ENCODE assay signal across 9 cellular contexts in the genomic region with DNA sequence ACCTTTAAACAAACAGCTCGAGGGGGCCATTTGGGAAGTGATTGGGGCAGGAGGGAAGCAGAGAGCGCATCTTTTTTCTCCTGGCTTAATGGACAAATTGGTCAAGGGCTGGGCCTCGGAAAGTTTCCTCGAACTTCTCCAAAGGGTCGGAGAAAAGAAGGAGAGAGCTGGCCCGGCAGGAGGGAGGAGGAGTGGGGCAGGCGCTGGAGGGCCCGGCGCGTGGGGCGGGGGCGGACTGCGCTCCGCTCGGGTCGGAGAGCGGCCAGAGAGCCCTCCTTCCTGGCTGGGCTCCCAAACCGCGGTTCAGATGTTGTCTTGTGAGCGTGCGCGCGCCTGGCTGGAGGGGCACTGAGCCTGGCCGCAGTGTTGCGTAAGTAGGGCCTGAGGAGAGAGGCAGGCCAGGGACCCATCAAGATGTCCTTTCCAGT. TPM values are rescaled to one million over a fixed set of nuclear protein-coding genes. Genes with fewer than 3 reads are reported as not detected.
DNase-seq lines count a peak whose midpoint lies in the region; ATAC-seq and TF ChIP-seq lines count a peak whose summit lies in the region.
"Had no signal": no experiment of that assay in that cellular context is flagged by ENCODE, and none has a peak within 500 bp of the region (broad histone marks: within the 10 kb centered on the region; RNA-seq: fewer than 3 reads in every experiment).

No MANE protein-coding gene starts in this region.

- H3K79me2 ChIP-seq in PC-3 (ENCODE audit: low read length), result no peaks in the 10 kb centered on the region

- intact Hi-C loops in PC-3 (cut with micrococcal nuclease), result no loop called here
- intact Hi-C loops in Caco-2 (cut with micrococcal nuclease; ENCODE audit: unreplicated experiment), result no loop called here

- H3K27ac Mint-ChIP-seq in Caco-2 (ENCODE audit: unreplicated experiment), result no peak overlapping the region

- POLR2A ChIA-PET in PC-3 (lab: Charles Lee; ENCODE audit: unreplicated experiment) (no interaction called here), Caco-2 (lab: Charles Lee) (no interaction called here)

- no peak overlapping the region; the same call in 1 of the 2 replicates for H3K4me2 ChIP-seq in PC-3 (ENCODE audit: low read length)

- TF ChIP-seq CTCF in PC-3 (conservative IDR thresholded peaks at IDR 0.05; ENCODE audit: low read depth, low read length) (no peak), Caco-2 (IDR thresholded peaks at IDR 0.05; ENCODE audit: insufficient read depth in 1 of 2, low read depth in 1 of 2, low read length in 1 of 2, severe bottlenecking in 1 of 2, unreplicated experiment in 1 of 2) (no peak)

- no peaks in the 10 kb centered on the region for H3F3A ChIP-seq in PC-3 (ENCODE audit: low read length, unreplicated experiment)

- no peak overlapping the region for H3K4me3 ChIP-seq in PC-3 (ENCODE audit: low read length)
- H3K4me3 ChIP-seq in mucosa of rectum (ENCODE audit: low read length in 2 of 2), result peak overlapping the region; percentile 45 to 66
- H3K4me3 ChIP-seq in Caco-2 (ENCODE audit: low read depth, low read length), result no peak overlapping the region

- H3K9me3 ChIP-seq in PC-3 (ENCODE audit: low read length), result no peaks in the 10 kb centered on the region
- H3K9me3 ChIP-seq in mucosa of rectum (ENCODE audit: control insufficient read depth in 2 of 2, low read length in 2 of 2), result no peaks in the 10 kb centered on the region
- H3K9me3 ChIP-seq in Caco-2, result no peaks in the 10 kb centered on the region

- H3K9me3 Mint-ChIP-seq in Caco-2 (ENCODE audit: unreplicated experiment), result no peaks in the 10 kb centered on the region

- peaks cover 18% of the 10 kb centered on the region for H3K27me3 Mint-ChIP-seq in Caco-2 (ENCODE audit: insufficient read depth, unreplicated experiment)

- no peak overlapping the region for H2AFZ ChIP-seq in PC-3 (ENCODE audit: low read length)

- H3K36me3 ChIP-seq in PC-3 (ENCODE audit: low read depth, low read length) (no peaks in the 10 kb centered on the region), mucosa of rectum (ENCODE audit: control insufficient read depth in 2 of 2, insufficient read depth in 2 of 2, low read length in 2 of 2) (peaks cover 0 to 6% of the 10 kb centered on the region in 2 donors), Caco-2 (ENCODE audit: control insufficient read depth, insufficient read depth, low read length) (no peaks in the 10 kb centered on the region)

- H3K4me1 ChIP-seq in PC-3 (ENCODE audit: insufficient read depth, low read length) (no peaks in the 10 kb centered on the region), mucosa of rectum (ENCODE audit: control insufficient read depth in 2 of 2, insufficient read depth in 2 of 2, low read length in 2 of 2) (peaks cover 0 to 3% of the 10 kb centered on the region in 2 donors), Caco-2 (no peaks in the 10 kb centered on the region)

- H3K27ac ChIP-seq in PC-3 (ENCODE audit: low read length) (no peak overlapping the region), mucosa of rectum (ENCODE audit: low read depth in 2 of 2, low read length in 2 of 2) (peak overlapping the region; percentile 65 to 72)

- ATAC-seq in PC-3, result no peak
- no peak for ATAC-seq in GM18502 (IDR thresholded peaks at IDR 0.05; ENCODE audit: poor library complexity, unreplicated experiment)
- no peak for ATAC-seq in HG02763 (IDR thresholded peaks at IDR 0.05; ENCODE audit: unreplicated experiment)

- H3K4me3 Mint-ChIP-seq in Caco-2 (ENCODE audit: unreplicated experiment), result no peak overlapping the region

- DNase-seq in A172 (ENCODE audit: low spot score) (peak; percentile 34), PC-3 (peak; percentile 4), fibroblast of peridontal ligament (ENCODE audit: extremely low read depth) (peak; percentile 94), Caco-2 (no peak), occipital lobe (lab: John Stamatoyannopoulos, UW) (no peak)
- DNase-seq: NCI-H1694 treated with DMSO at 0.1 percent for 48 hours had no signal

- no peak overlapping the region for H3K9ac ChIP-seq in PC-3 (ENCODE audit: low read length)
- H3K9ac ChIP-seq in mucosa of rectum (ENCODE audit: low read depth in 1 of 2, low read length in 2 of 2), result peak overlapping the region; percentile 24 to 40

- no peaks in the 10 kb centered on the region for H3K36me3 Mint-ChIP-seq in Caco-2 (ENCODE audit: insufficient read depth, unreplicated experiment)

- BruUV-seq in PC-3 (replicated peaks; lab: Mats Ljungman, UMichigan), result no TSS peak
- BruUV-seq in Caco-2 (replicated peaks; lab: Mats Ljungman, UMichigan), result no TSS peak

- H3K27me3 ChIP-seq in PC-3 (ENCODE audit: low read length) (no peaks in the 10 kb centered on the region), mucosa of rectum (ENCODE audit: control insufficient read depth in 2 of 2, insufficient read depth in 2 of 2, low read length in 2 of 2) (peaks cover 9 to 10% of the 10 kb centered on the region in 2 donors), Caco-2 (replicated peaks; ENCODE audit: control insufficient read depth, insufficient read depth, low read length) (no peaks in the 10 kb centered on the region)

- peaks cover 6% of the 10 kb centered on the region for H3K4me1 Mint-ChIP-seq in Caco-2 (ENCODE audit: low read depth, unreplicated experiment)

- H3K9me2 ChIP-seq in PC-3 (replicated peaks; ENCODE audit: low read length), result no peaks in the 10 kb centered on the region

- CTCF ChIA-PET in PC-3 (lab: Charles Lee) (no interaction called here), Caco-2 (lab: Charles Lee) (interaction anchor here (0.7 kb wide), 1 partner anchor 1938 kb away, joined by 4 read pairs; no protein-coding TSS in a partner anchor)

- no peaks in the 10 kb centered on the region for H4K20me1 ChIP-seq in PC-3 (ENCODE audit: low read length)

RNA-seq across cellular contexts. Expression of gene MMP2, which starts 1.2 kb away (rescaled TPM):
- 85.0 and 103 TPM in 2 replicates for total RNA-seq in A172 (2014; rRNA removed; shearing (Covaris generic))
- total RNA-seq in PC-3 (2014; rRNA removed) (0.75 TPM in 1 of 2 replicates, not detected in the other), Caco-2 (2022) (0.14 and 0.91 TPM in 2 replicates), occipital lobe (9.4 TPM)

RNA-seq across cellular contexts. Expression of gene LPCAT2, which starts 28.6 kb away (rescaled TPM):
- 18.6 and 20.2 TPM in 2 replicates for total RNA-seq in A172 (2014; rRNA removed; shearing (Covaris generic))
- total RNA-seq in PC-3 (2014; rRNA removed), result 8.0 and 15.0 TPM in 2 replicates
- total RNA-seq in Caco-2 (2022), result 20.7 and 25.2 TPM in 2 replicates
- total RNA-seq in occipital lobe, result 3.1 TPM

Comparison
In these comparisons a context has a peak if more than half of its experiments do, and no peak if none do; other contexts are left out.
1. DNase-seq: peak in A172 (single experiment), PC-3 (single experiment) and fibroblast of peridontal ligament (single experiment); none in Caco-2 (0 of 2) and occipital lobe (single experiment).
2. H3K4me3 ChIP-seq: peak in mucosa of rectum (2 of 2); none in PC-3 (single experiment) and Caco-2 (single experiment).